In genomic region chr9:92141144-92142129, GRCh38 we compare ENCODE assay signal across 8 cellular contexts. TPM values are rescaled to one million over a fixed set of nuclear protein-coding genes. Genes with fewer than 3 reads are reported as not detected.
DNase-seq lines count a peak whose midpoint lies in the region; ATAC-seq, FAIRE-seq and TF ChIP-seq lines count a peak whose summit lies in the region.

No MANE protein-coding gene starts in this region.

- intact Hi-C loops in activated T-helper 2 cell treated with anti-CD3 and anti-CD28 coated beads, Interferon-gamma antibody, Interleukin-2, Interleukin-4, amounts not matched to agents 10 μg/mL and 5 μg/mL and 100 μg/mL, durations not matched to agents 14 hours and 24 hours and 36 hours (cut with micrococcal nuclease), result loop anchor here (10.0 kb wide), 1 partner anchor 103 kb away; no protein-coding TSS in a partner anchor

- H3K79me2 ChIP-seq in hepatocyte, result no peaks in the 10 kb centered on the region

- TF ChIP-seq CTCF in hepatocyte (IDR thresholded peaks at IDR 0.05; ENCODE audit: poor library complexity), result no peak

- DNase-seq in activated T-cell treated with anti-CD3 and anti-CD28 coated beads, Interleukin-2, amount 50 U/mL, for 4 hours, result no peak
- no peak for DNase-seq in activated T-cell treated with anti-CD3 and anti-CD28 coated beads, Interleukin-2, amount 50 U/mL, for 1 hour
- no peak for DNase-seq in activated T-helper 2 cell treated with anti-CD3 and anti-CD28 coated beads, Interferon-gamma antibody, Interleukin-2, Interleukin-4, amounts not matched to agents 10 μg/mL and 5 μg/mL and 100 μg/mL, durations not matched to agents 14 hours and 24 hours and 36 hours (ENCODE audit: low spot score)
- DNase-seq in hepatocyte (ENCODE audit: low spot score) (peak; percentile 80), RCC 7860 (ENCODE audit: low spot score) (no peak), NK-92 (lab: John Stamatoyannopoulos, UW; ENCODE audit: unreplicated experiment) (no peak), KBM-7 (no peak)

- peak overlapping the region; percentile 37 for H2AFZ ChIP-seq in hepatocyte

- 18% methylated on average over 55 of the region's 62 CpGs for WGBS in hepatocyte (ENCODE audit: low lambda C conversion rate, missing lambda C conversion rate)

- ATAC-seq in activated T-cell treated with anti-CD3 and anti-CD28 coated beads, Interleukin-2, amount 50 U/mL, for 4 hours, result peak; percentile 33 to 59

- no peaks in the 10 kb centered on the region for H3K9me2 ChIP-seq in hepatocyte (replicated peaks; ENCODE audit: insufficient read depth)

- in situ Hi-C loops in KBM-7 (cut with MboI; ENCODE audit: low pct_unique_long_range_greater_than_20kb, low sequenced_read_pairs), result loop anchor here (25.0 kb wide), 3 partner anchors 96 to 496 kb away; no protein-coding TSS in a partner anchor

- H3K36me3 Mint-ChIP-seq in activated T-cell treated with anti-CD3 and anti-CD28 coated beads, Interleukin-2, amount 50 U/mL, for 4 hours (ENCODE audit: insufficient read depth), result no peaks in the 10 kb centered on the region
- H3K36me3 Mint-ChIP-seq in activated T-helper 2 cell treated with anti-CD3 and anti-CD28 coated beads, Interferon-gamma antibody, Interleukin-2, Interleukin-4, amounts not matched to agents 10 μg/mL and 5 μg/mL and 100 μg/mL, durations not matched to agents 14 hours and 24 hours and 36 hours (ENCODE audit: low read depth), result no peaks in the 10 kb centered on the region

- no peaks in the 10 kb centered on the region for H3K9me3 ChIP-seq in hepatocyte (ENCODE audit: low read depth)

- no peaks in the 10 kb centered on the region for H3K9me3 Mint-ChIP-seq in activated T-cell treated with anti-CD3 and anti-CD28 coated beads, Interleukin-2, amount 50 U/mL, for 4 hours
- H3K9me3 Mint-ChIP-seq in activated T-helper 2 cell treated with anti-CD3 and anti-CD28 coated beads, Interferon-gamma antibody, Interleukin-2, Interleukin-4, amounts not matched to agents 10 μg/mL and 5 μg/mL and 100 μg/mL, durations not matched to agents 14 hours and 24 hours and 36 hours, result no peaks in the 10 kb centered on the region

- peaks cover 12% of the 10 kb centered on the region for H3K4me1 ChIP-seq in hepatocyte (ENCODE audit: insufficient read depth)

- peak overlapping the region; percentile 91 for H3K4me2 ChIP-seq in hepatocyte

- peak overlapping the region; percentile 49 for H3K4me3 ChIP-seq in hepatocyte
- H3K4me3 ChIP-seq in skin epidermis, result peak overlapping the region; percentile 23 to 50 (median 27)

- peak overlapping the region; percentile 73 for H3K4me3 Mint-ChIP-seq in activated T-cell treated with anti-CD3 and anti-CD28 coated beads, Interleukin-2, amount 50 U/mL, for 4 hours
- peak overlapping the region; percentile 73 for H3K4me3 Mint-ChIP-seq in activated T-helper 2 cell treated with anti-CD3 and anti-CD28 coated beads, Interferon-gamma antibody, Interleukin-2, Interleukin-4, amounts not matched to agents 10 μg/mL and 5 μg/mL and 100 μg/mL, durations not matched to agents 14 hours and 24 hours and 36 hours (ENCODE audit: low read depth)

- no peak for FAIRE-seq in RCC 7860 (lab: Jason Lieb, UNC)

- H3K27me3 Mint-ChIP-seq in activated T-cell treated with anti-CD3 and anti-CD28 coated beads, Interleukin-2, amount 50 U/mL, for 4 hours (ENCODE audit: low read depth), result peaks cover 43% of the 10 kb centered on the region
- peaks cover 31% of the 10 kb centered on the region for H3K27me3 Mint-ChIP-seq in activated T-helper 2 cell treated with anti-CD3 and anti-CD28 coated beads, Interferon-gamma antibody, Interleukin-2, Interleukin-4, amounts not matched to agents 10 μg/mL and 5 μg/mL and 100 μg/mL, durations not matched to agents 14 hours and 24 hours and 36 hours (ENCODE audit: low read depth)

- H3K4me1 Mint-ChIP-seq in activated T-cell treated with anti-CD3 and anti-CD28 coated beads, Interleukin-2, amount 50 U/mL, for 4 hours (ENCODE audit: low read depth), result peaks cover 10% of the 10 kb centered on the region
- peaks cover 10% of the 10 kb centered on the region for H3K4me1 Mint-ChIP-seq in activated T-helper 2 cell treated with anti-CD3 and anti-CD28 coated beads, Interferon-gamma antibody, Interleukin-2, Interleukin-4, amounts not matched to agents 10 μg/mL and 5 μg/mL and 100 μg/mL, durations not matched to agents 14 hours and 24 hours and 36 hours (ENCODE audit: low read depth)

- H3K36me3 ChIP-seq in hepatocyte (replicated peaks; ENCODE audit: insufficient read depth, low read depth), result no peaks in the 10 kb centered on the region

- H3K27ac ChIP-seq in hepatocyte (no peak overlapping the region), skin epidermis (peak overlapping the region in 5 of 21 experiments; percentile 6 to 60 (median 26))

- H3K27me3 ChIP-seq in hepatocyte, result peaks cover 2% of the 10 kb centered on the region

- H3K27ac Mint-ChIP-seq in activated T-helper 2 cell treated with anti-CD3 and anti-CD28 coated beads, Interferon-gamma antibody, Interleukin-2, Interleukin-4, amounts not matched to agents 10 μg/mL and 5 μg/mL and 100 μg/mL, durations not matched to agents 14 hours and 24 hours and 36 hours, result no peak overlapping the region

- H4K20me1 ChIP-seq in hepatocyte (ENCODE audit: insufficient read depth, poor library complexity, severe bottlenecking), result no peaks in the 10 kb centered on the region

RNA-seq across cellular contexts. Expression of gene SPTLC1, which starts 26.2 kb away (rescaled TPM):
- total RNA-seq in activated T-cell treated with anti-CD3 and anti-CD28 coated beads, Interleukin-2, amount 50 U/mL, for 4 hours, result 10 to 100 TPM; 50.5 to 63.1 (median 54.3) TPM
- 63.2 and 64.0 TPM in 2 replicates for total RNA-seq in activated T-helper 2 cell treated with anti-CD3 and anti-CD28 coated beads, Interferon-gamma antibody, Interleukin-2, Interleukin-4, amounts not matched to agents 10 μg/mL and 5 μg/mL and 100 μg/mL, durations not matched to agents 14 hours and 24 hours and 36 hours
- 101 and 102 TPM in 2 replicates for total RNA-seq in hepatocyte
- polyA plus RNA-seq in hepatocyte, result 67.6 and 76.8 TPM in 2 replicates
